Comparison of ENCODE assay signal across 8 cellular contexts in genomic region chr4:82905205-82905604, GRCh38. TPM values are rescaled to one million over a fixed set of nuclear protein-coding genes. Genes with fewer than 3 reads are reported as not detected.
DNase-seq lines count a peak whose midpoint lies in the region; ATAC-seq and TF ChIP-seq lines count a peak whose summit lies in the region.

No MANE protein-coding gene starts in this region.

- no peak overlapping the region for H2AK5ac ChIP-seq in H9 (ENCODE audit: insufficient read length, low read length)

- peaks cover 3% of the 10 kb centered on the region in 2 experiments; a peak in 2 of 4 replicates for H3K4me1 Mint-ChIP-seq in H9

- no peak overlapping the region for H3K23ac ChIP-seq in H9 (ENCODE audit: insufficient read length, low read depth, low read length)

- no peak overlapping the region for H3K4me3 Mint-ChIP-seq in H9

- no peak overlapping the region for H3K27ac ChIP-seq in H9 (ENCODE audit: insufficient read length, low read depth, low read length)

- WGBS in H9 (ENCODE audit: extremely low coverage, insufficient read length, low lambda C conversion rate): no CpG with 5 or more reads among the region's 2 CpGs

- no peak overlapping the region for H3K4me2 ChIP-seq in H9 (ENCODE audit: insufficient read depth, insufficient read length, low read length)

- no peaks in the 10 kb centered on the region for H4K20me1 ChIP-seq in H9 (ENCODE audit: control insufficient read depth, insufficient read depth, insufficient read length)

- DNase-seq in MV-4-11 (lab: John Stamatoyannopoulos, UW) (peak; percentile 69), choroid plexus epithelial cell (ENCODE audit: low read depth) (peak; percentile 71), UCSD-AML1 (lab: John Stamatoyannopoulos, UW; ENCODE audit: unreplicated experiment) (no peak), NCI-H526 treated with DMSO at 0.1 percent for 48 hours (lab: John Stamatoyannopoulos, UW) (no peak), H9 (no peak), NCI-H2029 (lab: John Stamatoyannopoulos, UW) (no peak)

- no peak overlapping the region for H3K27ac Mint-ChIP-seq in H9

- H3T11ph ChIP-seq in H9 (ENCODE audit: low read length): no peak overlapping the region

- peaks cover 2% of the 10 kb centered on the region; the same call in 1 of the 2 replicates for H3K79me2 ChIP-seq in H9 (ENCODE audit: insufficient read depth, low read length)

- no peak overlapping the region for H2BK12ac ChIP-seq in H9 (ENCODE audit: insufficient read length, low read depth, low read length)

- H3K23me2 ChIP-seq in H9 (ENCODE audit: insufficient read length, low read depth, low read length, poor library complexity, severe bottlenecking): no peaks in the 10 kb centered on the region

- TF ChIP-seq CTCF in choroid plexus epithelial cell (conservative IDR thresholded peaks at IDR 0.05; ENCODE audit: low read depth, low read length): no peak
- no peak for TF ChIP-seq CTCF in H9 (conservative IDR thresholded peaks at IDR 0.05)

- no peak overlapping the region for H3K18ac ChIP-seq in H9 (ENCODE audit: insufficient read length, low read depth, low read length)

- no peak overlapping the region for H3K14ac ChIP-seq in H9 (ENCODE audit: insufficient read depth, low read length)

- H3K4me1 ChIP-seq in H9 (ENCODE audit: insufficient read depth, low read length): no peaks in the 10 kb centered on the region

- no peak overlapping the region for H2BK120ac ChIP-seq in H9 (ENCODE audit: low read depth, low read length, poor library complexity, severe bottlenecking)

- H3K9ac ChIP-seq in H9 (ENCODE audit: extremely low read depth, insufficient read length, low read length): no peak overlapping the region

- no peaks in the 10 kb centered on the region for H3K9me3 ChIP-seq in H9 (ENCODE audit: control insufficient read depth, low read depth, low read length)

- H3K4me3 ChIP-seq in choroid plexus epithelial cell (ENCODE audit: low read depth, low read length): peak overlapping the region; percentile 4

- no peak overlapping the region for H4K91ac ChIP-seq in H9 (ENCODE audit: insufficient read length, low read depth, low read length)

- no peak overlapping the region for H3K56ac ChIP-seq in H9 (ENCODE audit: insufficient read length, low read depth, low read length)

- H3K36me3 Mint-ChIP-seq in H9 (ENCODE audit: insufficient read depth in 1 of 3, low read depth in 3 of 3): peaks cover 5 to 45% (median 37%) of the 10 kb centered on the region in 3 experiments; a peak in 5 of 7 replicates

- ATAC-seq in GM18861 (IDR thresholded peaks at IDR 0.05; ENCODE audit: unreplicated experiment): peak; percentile 58
- peak; percentile 29 for ATAC-seq in HG02588 (IDR thresholded peaks at IDR 0.05; ENCODE audit: unreplicated experiment)

- H4K8ac ChIP-seq in H9 (replicated peaks; ENCODE audit: insufficient read length, low read depth, low read length): no peak overlapping the region

- no peak overlapping the region for H2BK15ac ChIP-seq in H9 (ENCODE audit: low read depth, low read length)

- no peaks in the 10 kb centered on the region for H3K27me3 Mint-ChIP-seq in H9 (ENCODE audit: low read depth)

- H3K79me1 ChIP-seq in H9 (ENCODE audit: insufficient read depth, low read depth, low read length, poor library complexity, severe bottlenecking): no peaks in the 10 kb centered on the region

- H2BK20ac ChIP-seq in H9 (ENCODE audit: low read depth, low read length, poor library complexity, severe bottlenecking): no peak overlapping the region

- H4K5ac ChIP-seq in H9 (ENCODE audit: insufficient read length, low read depth, low read length): no peak overlapping the region

- no peak overlapping the region for H3K4ac ChIP-seq in H9 (ENCODE audit: low read depth, low read length)

- H3K9me3 Mint-ChIP-seq in H9: no peaks in the 10 kb centered on the region

- H2AFZ ChIP-seq in H9 (ENCODE audit: low read length): no peak overlapping the region

- H2BK5ac ChIP-seq in H9 (ENCODE audit: insufficient read length, low read length): no peak overlapping the region

- no peaks in the 10 kb centered on the region for H3K27me3 ChIP-seq in H9 (ENCODE audit: insufficient read depth, low read length)

RNA-seq across cellular contexts. Expression of gene THAP9, which starts 4.7 kb away (rescaled TPM):
- total RNA-seq in H9 (2021): 14.6 and 14.8 TPM in 2 replicates

RNA-seq across cellular contexts. Expression of gene SEC31A, which starts 14.3 kb away (rescaled TPM):
- total RNA-seq in H9 (2021): 128 and 141 TPM in 2 replicates

Comparison
In these comparisons a context has a peak if more than half of its experiments do, and no peak if none do; other contexts are left out.
1. DNase-seq: peak in MV-4-11 (single experiment) and choroid plexus epithelial cell (single experiment); none in UCSD-AML1 (single experiment), NCI-H526 treated with DMSO at 0.1 percent for 48 hours (single experiment), H9 (single experiment) and NCI-H2029 (single experiment).